2 cellular contexts compared by ENCODE assay signal in genomic region chrX:154727418-154728323, GRCh38.
A peak's percentile ranks its signal among the peaks of the same experiment; 100 is the strongest.
TF ChIP-seq lines count a peak whose summit lies in the region.

No MANE protein-coding gene starts in this region.

TF ChIP-seq in liver, 16 proteins besides CTCF, POLR2A, EP300 and RAD21 (continued from another document):
- TF ChIP-seq REST (IDR thresholded peaks at IDR 0.05): no peak
- TF ChIP-seq NR2F2 (IDR thresholded peaks at IDR 0.05): peak; percentile 56
- peak in 1 of 2 donors; percentile 24 for TF ChIP-seq JUND (IDR thresholded peaks at IDR 0.05)
- peak; percentile 16 to 23 for TF ChIP-seq HNF4A (conservative IDR thresholded peaks at IDR 0.05)

TF ChIP-seq in HepG2, 621 proteins besides CTCF, POLR2A, EP300 and RAD21 (continued from another document):
- no peak for TF ChIP-seq RFX5 (IDR thresholded peaks at IDR 0.05; ENCODE audit: low read depth, low read length)
TF ChIP-seq in HepG2: peak in this region for 0.
